In genomic region chr4:83207497-83208105, GRCh38 we compare ENCODE assay signal across 14 cellular contexts.
DNase-seq lines count a peak whose midpoint lies in the region; ATAC-seq, FAIRE-seq and TF ChIP-seq lines count a peak whose summit lies in the region.
"Had no signal": no experiment of that assay in that cellular context is flagged by ENCODE, and none has a peak within 500 bp of the region (broad histone marks: within the 10 kb centered on the region; RNA-seq: fewer than 3 reads in every experiment).

No MANE protein-coding gene starts in this region.

- H3K9me3 Mint-ChIP-seq in GM23338: peaks cover 18% of the 10 kb centered on the region
- H3K9me3 Mint-ChIP-seq: activated CD8-positive, alpha-beta T cell treated with anti-CD3 and anti-CD28 coated beads for 36 hours; activated naive CD8-positive, alpha-beta T cell treated with anti-CD3 and anti-CD28 coated beads, Interleukin-2, amount 50 U/mL, for 24 hours had no signal

- ATAC-seq in GM23338: no peak
- peak; percentile 78 for ATAC-seq in SK-N-SH treated with all-trans-retinoic acid at 6 μM for 48 hours
- ATAC-seq in left cardiac atrium: no peak
- ATAC-seq: activated CD8-positive, alpha-beta T cell treated with anti-CD3 and anti-CD28 coated beads for 36 hours; activated naive CD8-positive, alpha-beta T cell treated with anti-CD3 and anti-CD28 coated beads, Interleukin-2, amount 50 U/mL, for 24 hours had no signal

- no peak overlapping the region for H3K27ac ChIP-seq in GM23338 (ENCODE audit: low read depth)
- H3K27ac ChIP-seq in small intestine (ENCODE audit: low read depth in 1 of 2, low read length in 1 of 2): peak overlapping the region in 1 of 2 donors; percentile 46
- H3K27ac ChIP-seq: spleen had no signal

- H3K79me2 ChIP-seq in GM23338 (replicated peaks; ENCODE audit: insufficient read depth): no peaks in the 10 kb centered on the region

- H2AFZ ChIP-seq in GM23338: no peak overlapping the region

- H3K36me3 ChIP-seq in GM23338 (ENCODE audit: insufficient read depth) (peaks cover 8% of the 10 kb centered on the region; the same call in 1 of the 2 replicates), small intestine (ENCODE audit: control insufficient read depth in 2 of 2, insufficient read depth in 2 of 2, low read length in 2 of 2) (no peaks in the 10 kb centered on the region)
- H3K36me3 ChIP-seq: spleen had no signal

- H3K36me3 Mint-ChIP-seq in GM23338 (ENCODE audit: low read depth): peaks cover 11% of the 10 kb centered on the region; the same call in 2 of the 3 replicates

- peaks cover 24% of the 10 kb centered on the region for H3K4me1 Mint-ChIP-seq in GM23338

- 38 to 58% (median 46%) methylated on average over 6 of the region's 6 CpGs for WGBS in small intestine, 3 donors

- H3K4me3 Mint-ChIP-seq in GM23338: no peak overlapping the region
- H3K4me3 Mint-ChIP-seq: activated CD8-positive, alpha-beta T cell treated with anti-CD3 and anti-CD28 coated beads for 36 hours; activated naive CD8-positive, alpha-beta T cell treated with anti-CD3 and anti-CD28 coated beads, Interleukin-2, amount 50 U/mL, for 24 hours had no signal

- no peaks in the 10 kb centered on the region for H3K9me3 ChIP-seq in small intestine (ENCODE audit: control insufficient read depth, low read depth)
- H3K9me3 ChIP-seq: spleen had no signal

- H3F3A ChIP-seq in GM23338 (replicated peaks; ENCODE audit: low read depth): no peaks in the 10 kb centered on the region

- H3K27ac Mint-ChIP-seq in GM23338: no peak overlapping the region
- H3K27ac Mint-ChIP-seq: activated CD8-positive, alpha-beta T cell treated with anti-CD3 and anti-CD28 coated beads for 36 hours; activated naive CD8-positive, alpha-beta T cell treated with anti-CD3 and anti-CD28 coated beads, Interleukin-2, amount 50 U/mL, for 24 hours had no signal

- no peak for TF ChIP-seq CTCF in GM23338 (conservative IDR thresholded peaks at IDR 0.05; ENCODE audit: low read depth in 2 of 2)

- H3K4me2 ChIP-seq in GM23338: no peak overlapping the region

- peaks cover 4% of the 10 kb centered on the region for H3K27me3 Mint-ChIP-seq in GM23338 (ENCODE audit: insufficient read depth, low read depth, poor library complexity)
- H3K27me3 Mint-ChIP-seq: activated CD8-positive, alpha-beta T cell treated with anti-CD3 and anti-CD28 coated beads for 36 hours; activated naive CD8-positive, alpha-beta T cell treated with anti-CD3 and anti-CD28 coated beads, Interleukin-2, amount 50 U/mL, for 24 hours had no signal

- intact Hi-C loops in left cardiac atrium (cut with DNase I): no loop called here

- H3K27me3 ChIP-seq in GM23338 (ENCODE audit: insufficient read depth) (peaks cover 7% of the 10 kb centered on the region; the same call in 1 of the 2 replicates), small intestine (ENCODE audit: control insufficient read depth in 2 of 2, insufficient read depth in 2 of 2, low read length in 2 of 2) (no peaks in the 10 kb centered on the region)
- H3K27me3 ChIP-seq: spleen had no signal

- H3K4me3 ChIP-seq in GM23338 (no peak overlapping the region), small intestine (ENCODE audit: low read depth in 1 of 2, low read length in 2 of 2) (no peak overlapping the region)
- H3K4me3 ChIP-seq: spleen had no signal

- DNase-seq in GM23338 (ENCODE audit: low spot score) (peak; percentile 64), foreskin melanocyte (peak; percentile 4), small intestine (peak; percentile 87), NCI-H1436 treated with DMSO at 0.1 percent for 48 hours (lab: John Stamatoyannopoulos, UW) (no peak), left cardiac atrium (no peak)
- no peak for DNase-seq in activated CD4-positive, alpha-beta T cell treated with anti-CD3 and anti-CD28 coated beads for 1 hour
- DNase-seq in activated effector memory CD4-positive, alpha-beta T cell treated with anti-CD3 and anti-CD28 coated beads, Interleukin-2, amount 50 U/mL, for 16 hours: no peak
- DNase-seq: activated CD8-positive, alpha-beta T cell treated with anti-CD3 and anti-CD28 coated beads for 36 hours; activated naive CD8-positive, alpha-beta T cell treated with anti-CD3 and anti-CD28 coated beads, Interleukin-2, amount 50 U/mL, for 24 hours; NCI-H2081 treated with DMSO at 0.1 percent for 48 hours; SIG-M5; spleen had no signal

- peaks cover 6% of the 10 kb centered on the region for H3K9me2 ChIP-seq in GM23338 (ENCODE audit: insufficient read depth)

- no peaks in the 10 kb centered on the region for H4K20me1 ChIP-seq in GM23338 (replicated peaks; ENCODE audit: insufficient read depth)

- peaks cover 5% of the 10 kb centered on the region; the same call in 1 of the 2 replicates for H3K4me1 ChIP-seq in GM23338 (ENCODE audit: insufficient read depth)
- peaks cover 7% of the 10 kb centered on the region in 2 donors for H3K4me1 ChIP-seq in small intestine (ENCODE audit: control insufficient read depth in 2 of 2, insufficient read depth in 1 of 2, low read depth in 1 of 2, low read length in 1 of 2)

- FAIRE-seq in small intestine (lab: Jason Lieb, UNC): no peak
- FAIRE-seq: G401.6 had no signal

TF ChIP-seq in GM23338, 12 proteins besides CTCF, POLR2A, EP300 and RAD21 (continues in another document):
- no peak for TF ChIP-seq NANOG (IDR thresholded peaks at IDR 0.05; ENCODE audit: borderline replicate concordance)
- TF ChIP-seq ZNF114 (CRISPR knock-in tag; IDR thresholded peaks at IDR 0.05): no peak
- TF ChIP-seq, protein P1, sequence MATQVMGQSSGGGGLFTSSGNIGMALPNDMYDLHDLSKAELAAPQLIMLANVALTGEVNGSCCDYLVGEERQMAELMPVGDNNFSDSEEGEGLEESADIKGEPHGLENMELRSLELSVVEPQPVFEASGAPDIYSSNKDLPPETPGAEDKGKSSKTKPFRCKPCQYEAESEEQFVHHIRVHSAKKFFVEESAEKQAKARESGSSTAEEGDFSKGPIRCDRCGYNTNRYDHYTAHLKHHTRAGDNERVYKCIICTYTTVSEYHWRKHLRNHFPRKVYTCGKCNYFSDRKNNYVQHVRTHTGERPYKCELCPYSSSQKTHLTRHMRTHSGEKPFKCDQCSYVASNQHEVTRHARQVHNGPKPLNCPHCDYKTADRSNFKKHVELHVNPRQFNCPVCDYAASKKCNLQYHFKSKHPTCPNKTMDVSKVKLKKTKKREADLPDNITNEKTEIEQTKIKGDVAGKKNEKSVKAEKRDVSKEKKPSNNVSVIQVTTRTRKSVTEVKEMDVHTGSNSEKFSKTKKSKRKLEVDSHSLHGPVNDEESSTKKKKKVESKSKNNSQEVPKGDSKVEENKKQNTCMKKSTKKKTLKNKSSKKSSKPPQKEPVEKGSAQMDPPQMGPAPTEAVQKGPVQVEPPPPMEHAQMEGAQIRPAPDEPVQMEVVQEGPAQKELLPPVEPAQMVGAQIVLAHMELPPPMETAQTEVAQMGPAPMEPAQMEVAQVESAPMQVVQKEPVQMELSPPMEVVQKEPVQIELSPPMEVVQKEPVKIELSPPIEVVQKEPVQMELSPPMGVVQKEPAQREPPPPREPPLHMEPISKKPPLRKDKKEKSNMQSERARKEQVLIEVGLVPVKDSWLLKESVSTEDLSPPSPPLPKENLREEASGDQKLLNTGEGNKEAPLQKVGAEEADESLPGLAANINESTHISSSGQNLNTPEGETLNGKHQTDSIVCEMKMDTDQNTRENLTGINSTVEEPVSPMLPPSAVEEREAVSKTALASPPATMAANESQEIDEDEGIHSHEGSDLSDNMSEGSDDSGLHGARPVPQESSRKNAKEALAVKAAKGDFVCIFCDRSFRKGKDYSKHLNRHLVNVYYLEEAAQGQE (IDR thresholded peaks at IDR 0.05; ENCODE audit: unreplicated experiment): no peak
- no peak for TF ChIP-seq ZNF331 (CRISPR knock-in tag; IDR thresholded peaks at IDR 0.05; ENCODE audit: low read depth)

TF ChIP-seq in SK-N-SH treated with all-trans-retinoic acid at 6 μM for 48 hours, 23 proteins besides CTCF, POLR2A, EP300 and RAD21:
- TF ChIP-seq ESRRG (CRISPR knock-in tag; IDR thresholded peaks at IDR 0.05) (no peak), ZFP3 (CRISPR knock-in tag; IDR thresholded peaks at IDR 0.05) (no peak), ISL1 (CRISPR knock-in tag; IDR thresholded peaks at IDR 0.05) (peak; percentile 31; the same call in 1 of the 2 replicates)

Comparison
In these comparisons a context has a peak if more than half of its experiments do, and no peak if none do; other contexts are left out.
1. DNase-seq: peak in GM23338 (single experiment), foreskin melanocyte (single experiment) and small intestine (single experiment); none in NCI-H1436 treated with DMSO at 0.1 percent for 48 hours (single experiment), activated CD4-positive, alpha-beta T cell treated with anti-CD3 and anti-CD28 coated beads for 1 hour (single experiment), left cardiac atrium (single experiment) and activated effector memory CD4-positive, alpha-beta T cell treated with anti-CD3 and anti-CD28 coated beads, Interleukin-2, amount 50 U/mL, for 16 hours (single experiment).